ENCODE assay signal across 8 cellular contexts in the genomic region with DNA sequence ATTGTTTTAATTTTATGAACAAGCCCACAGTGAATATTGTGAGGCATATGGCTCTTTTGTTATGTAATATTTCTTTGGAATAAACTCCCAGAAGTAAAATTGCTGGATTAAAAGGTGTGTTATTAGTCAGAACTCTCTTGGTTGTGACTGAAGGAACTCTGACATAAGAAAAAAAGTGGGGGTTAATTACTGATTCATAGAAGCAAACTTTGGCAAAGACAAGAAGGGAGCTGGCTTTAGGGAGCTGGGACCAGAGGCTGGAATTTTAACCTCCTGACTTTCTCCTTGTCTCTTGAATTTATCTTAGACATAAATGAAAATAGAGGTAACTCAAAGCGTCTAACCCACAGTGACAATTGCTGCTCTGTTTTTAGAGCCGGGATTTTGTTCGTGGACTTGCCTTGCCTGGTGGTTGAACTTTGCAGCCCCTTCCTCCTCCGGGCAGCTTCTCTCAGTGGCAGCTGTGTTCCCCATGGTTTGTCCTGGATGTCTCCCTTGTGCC. TPM values are rescaled to one million over a fixed set of nuclear protein-coding genes. Genes with fewer than 3 reads are reported as not detected.
DNase-seq lines count a peak whose midpoint lies in the region; ATAC-seq lines count a peak whose summit lies in the region.

No MANE protein-coding gene starts in this region.

- POLR2A ChIA-PET in activated CD8-positive, alpha-beta T cell treated with anti-CD3 and anti-CD28 coated beads, Interleukin-2, amount 10 ng/mL, durations not matched to agents 7 days and 5 days (lab: Charles Lee): interaction anchor here (0.8 to 1.6 kb wide), 7 partner anchors 24 to 81 kb away, joined by 3 to 16 read pairs (median 4); partner anchors contain the start of genes ARHGAP31 and B4GALT4

- DNase-seq in Right ventricle myocardium inferior (ENCODE audit: missing footprints) (no peak), left cardiac atrium (no peak), globus pallidus (ENCODE audit: low spot score) (no peak), T1000 (lab: John Stamatoyannopoulos, UW) (no peak)
- no peak for DNase-seq in activated CD8-positive, alpha-beta T cell treated with anti-CD3 and anti-CD28 coated beads, Interleukin-2, amount 10 ng/mL, durations not matched to agents 7 days and 5 days
- no peak for DNase-seq in stimulated activated naive CD8-positive, alpha-beta T cell treated with anti-CD3 and anti-CD28 coated beads, Interleukin-15, amount 100 ng/mL, for 72 hours
- DNase-seq in activated CD4-positive, alpha-beta T cell treated with anti-CD3 and anti-CD28 coated beads for 4 hours: no peak

- no peaks in the 10 kb centered on the region for H3K36me3 ChIP-seq in iPS-15b (ENCODE audit: control insufficient read depth, insufficient read depth, low read length)

- peak overlapping the region; percentile 63 for H3K4me3 Mint-ChIP-seq in activated CD8-positive, alpha-beta T cell treated with anti-CD3 and anti-CD28 coated beads, Interleukin-2, amount 10 ng/mL, durations not matched to agents 7 days and 5 days
- H3K4me3 Mint-ChIP-seq in stimulated activated naive CD8-positive, alpha-beta T cell treated with anti-CD3 and anti-CD28 coated beads, Interleukin-15, amount 100 ng/mL, for 72 hours: peak overlapping the region; percentile 87 to 92

- H3K4me1 Mint-ChIP-seq in activated CD8-positive, alpha-beta T cell treated with anti-CD3 and anti-CD28 coated beads, Interleukin-2, amount 10 ng/mL, durations not matched to agents 7 days and 5 days (ENCODE audit: low read depth): peaks cover 21% of the 10 kb centered on the region
- H3K4me1 Mint-ChIP-seq in stimulated activated naive CD8-positive, alpha-beta T cell treated with anti-CD3 and anti-CD28 coated beads, Interleukin-15, amount 100 ng/mL, for 72 hours: peaks cover 57% of the 10 kb centered on the region

- H3K9me3 ChIP-seq in iPS-15b (ENCODE audit: control insufficient read depth, insufficient read depth, low read length): no peaks in the 10 kb centered on the region

- peak overlapping the region; percentile 68 for H3K4me3 ChIP-seq in iPS-15b (ENCODE audit: low read depth, low read length)

- CTCF ChIA-PET in activated CD8-positive, alpha-beta T cell treated with anti-CD3 and anti-CD28 coated beads, Interleukin-2, amount 10 ng/mL, durations not matched to agents 7 days and 5 days (lab: Charles Lee): interaction anchor here (1.2 to 1.8 kb wide), 3 partner anchors 31 to 81 kb away, joined by 3 to 7 read pairs (median 6); partner anchors contain the start of gene B4GALT4

- H3K27ac Mint-ChIP-seq in activated CD8-positive, alpha-beta T cell treated with anti-CD3 and anti-CD28 coated beads, Interleukin-2, amount 10 ng/mL, durations not matched to agents 7 days and 5 days: peak overlapping the region; percentile 81
- peak overlapping the region; percentile 84 to 97 for H3K27ac Mint-ChIP-seq in stimulated activated naive CD8-positive, alpha-beta T cell treated with anti-CD3 and anti-CD28 coated beads, Interleukin-15, amount 100 ng/mL, for 72 hours

- H3K9ac ChIP-seq in iPS-15b (ENCODE audit: low read depth, low read length): peak overlapping the region; percentile 89

- peaks cover 10% of the 10 kb centered on the region for H3K27me3 Mint-ChIP-seq in activated CD8-positive, alpha-beta T cell treated with anti-CD3 and anti-CD28 coated beads, Interleukin-2, amount 10 ng/mL, durations not matched to agents 7 days and 5 days (ENCODE audit: low read depth)
- no peaks in the 10 kb centered on the region for H3K27me3 Mint-ChIP-seq in stimulated activated naive CD8-positive, alpha-beta T cell treated with anti-CD3 and anti-CD28 coated beads, Interleukin-15, amount 100 ng/mL, for 72 hours

- H3K27me3 ChIP-seq in iPS-15b (ENCODE audit: control insufficient read depth, insufficient read depth, low read length): peaks cover 3% of the 10 kb centered on the region

- intact Hi-C loops in Right ventricle myocardium inferior (cut with DNase I): loop anchor here (2.0 kb wide), 1 partner anchor 25 kb away; no protein-coding TSS in a partner anchor
- intact Hi-C loops in left cardiac atrium (cut with DNase I): no loop called here

- H3K4me1 ChIP-seq in iPS-15b (ENCODE audit: control insufficient read depth, insufficient read depth, low read length): peaks cover 10% of the 10 kb centered on the region

- ATAC-seq in Right ventricle myocardium inferior: peak; percentile 26
- ATAC-seq in left cardiac atrium: no peak
- no peak for ATAC-seq in activated CD8-positive, alpha-beta T cell treated with anti-CD3 and anti-CD28 coated beads, Interleukin-2, amount 10 ng/mL, durations not matched to agents 7 days and 5 days
- no peak for ATAC-seq in stimulated activated naive CD8-positive, alpha-beta T cell treated with anti-CD3 and anti-CD28 coated beads, Interleukin-15, amount 100 ng/mL, for 72 hours

- H3K9me3 Mint-ChIP-seq in activated CD8-positive, alpha-beta T cell treated with anti-CD3 and anti-CD28 coated beads, Interleukin-2, amount 10 ng/mL, durations not matched to agents 7 days and 5 days (ENCODE audit: insufficient read depth): no peaks in the 10 kb centered on the region
- no peaks in the 10 kb centered on the region for H3K9me3 Mint-ChIP-seq in stimulated activated naive CD8-positive, alpha-beta T cell treated with anti-CD3 and anti-CD28 coated beads, Interleukin-15, amount 100 ng/mL, for 72 hours

- peaks cover 2% of the 10 kb centered on the region for H3K36me3 Mint-ChIP-seq in activated CD8-positive, alpha-beta T cell treated with anti-CD3 and anti-CD28 coated beads, Interleukin-2, amount 10 ng/mL, durations not matched to agents 7 days and 5 days (ENCODE audit: low read depth)

RNA-seq across cellular contexts. Expression of gene ARHGAP31, which starts 27.9 kb away (rescaled TPM):
- total RNA-seq in Right ventricle myocardium inferior: 42.8 TPM
- total RNA-seq in left cardiac atrium: 10 to 100 TPM; 33.5 to 44.0 TPM
- total RNA-seq in activated CD8-positive, alpha-beta T cell treated with anti-CD3 and anti-CD28 coated beads, Interleukin-2, amount 10 ng/mL, durations not matched to agents 7 days and 5 days: 1 to 10 TPM; 2.3 to 2.5 TPM

Comparison
In these comparisons a context has a peak if more than half of its experiments do, and no peak if none do; other contexts are left out.
1. RNA of gene ARHGAP31, which starts 27.9 kb away (total RNA-seq): 33.5 to 44.0 TPM in left cardiac atrium and 42.8 TPM in Right ventricle myocardium inferior (single experiment); 2.3 to 2.5 TPM in activated CD8-positive, alpha-beta T cell treated with anti-CD3 and anti-CD28 coated beads, Interleukin-2, amount 10 ng/mL, durations not matched to agents 7 days and 5 days; every median in the first group is over 4 times any median in the second.